Comparison of ENCODE assay signal across 22 cellular contexts in genomic region chr7:44247868-44248651, GRCh38.
"Had no signal": no experiment of that assay in that cellular context is flagged by ENCODE, and none has a peak within 500 bp of the region (broad histone marks: within the 10 kb centered on the region; RNA-seq: fewer than 3 reads in every experiment).

No MANE protein-coding gene starts in this region.

- H3K27ac ChIP-seq: ascending aorta, body of pancreas had no signal

- H3K27me3 ChIP-seq: ascending aorta, body of pancreas had no signal

- H3K36me3 ChIP-seq: ascending aorta had no signal

- H3K9me3 ChIP-seq: ascending aorta, body of pancreas had no signal

- H3K4me1 ChIP-seq: ascending aorta, body of pancreas had no signal

- H3K4me3 ChIP-seq: ascending aorta, body of pancreas had no signal

- DNase-seq: activated B cell treated with CpG ODN at 0.5 μM for 24 hours; activated CD4-positive, alpha-beta T cell treated with anti-CD3 and anti-CD28 coated beads for 1 hour; activated CD4-positive, alpha-beta T cell treated with anti-CD3 and anti-CD28 coated beads, Interleukin-2, amount 10 ng/mL, durations not matched to agents 24 days and 14 days; activated CD4-positive, alpha-beta T cell treated with anti-CD3 and anti-CD28 coated beads, Interleukin-2, amount 50 U/mL, for 48 hours; activated CD8-positive, alpha-beta memory T cell treated with anti-CD3 and anti-CD28 coated beads, Interleukin-2, amount 10 ng/mL, durations not matched to agents 7 days and 5 days; activated effector memory CD4-positive, alpha-beta T cell treated with Interleukin-2 at 50 U/mL for 16 hours; activated naive CD4-positive, alpha-beta T cell; activated T-cell treated with anti-CD3 and anti-CD28 coated beads, Interleukin-2, amount 50 U/mL, for 24 hours; body of pancreas; central memory CD4-positive, alpha-beta T cell; cortex of kidney; Karpas-422; MM.1S; NCI-H1694; NCI-H2029; NCI-H226; NCI-H526; SIG-M5; T-cell; T-helper 2 cell; T1000 had no signal
